Comparison of ENCODE assay signal across 2 cellular contexts in the genomic region with DNA sequence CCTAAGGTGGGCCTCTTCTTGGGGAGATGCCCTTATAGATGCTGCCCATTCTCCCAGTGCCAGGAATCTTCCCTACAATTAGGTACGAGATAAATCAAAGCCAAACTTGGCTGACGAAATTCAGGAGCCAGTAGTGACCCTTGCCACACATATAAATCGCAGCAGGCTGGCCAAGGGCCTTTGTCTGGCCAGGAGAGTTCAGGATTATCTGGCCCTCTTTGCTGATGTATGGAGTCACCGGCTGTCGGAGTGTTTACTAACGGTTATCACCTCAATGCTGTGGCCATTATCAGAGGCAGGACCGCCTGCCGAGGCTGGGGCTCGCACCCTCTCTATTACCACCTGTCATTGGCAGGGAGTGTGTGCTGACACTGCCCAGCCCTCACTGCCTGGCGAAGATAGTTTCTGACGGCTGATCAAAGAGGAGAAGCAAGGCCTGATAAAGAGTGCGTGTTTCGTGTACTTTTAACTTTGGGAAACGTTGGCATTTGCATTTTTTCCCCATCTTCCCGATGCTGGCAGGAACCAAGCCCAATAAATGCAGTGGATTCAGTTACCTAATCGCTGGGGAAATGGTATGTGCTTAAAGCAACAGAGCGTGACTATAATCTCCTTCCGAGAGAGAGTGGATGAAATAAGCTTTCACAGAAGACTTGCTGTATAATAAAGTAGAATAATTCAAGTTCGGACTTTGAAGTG.
A peak's percentile ranks its signal among the peaks of the same experiment; 100 is the strongest.
TF ChIP-seq lines count a peak whose summit lies in the region.

No MANE protein-coding gene starts in this region.

TF ChIP-seq in HEK293, 187 proteins besides CTCF, POLR2A, EP300 and RAD21 (continued from another document):
- TF ChIP-seq TRIM28 (IDR thresholded peaks at IDR 0.05; ENCODE audit: borderline replicate concordance, low read length) (peak; percentile 63; the same call in 1 of the 2 replicates), ZNF112 (tag by site-specific recombination; IDR thresholded peaks at IDR 0.05) (no peak), ZNF404 (tag by site-specific recombination; IDR thresholded peaks at IDR 0.05) (no peak), SETDB1 (IDR thresholded peaks at IDR 0.05; ENCODE audit: insufficient read length, low read length) (no peak), ZNF19 (tag by site-specific recombination; IDR thresholded peaks at IDR 0.05; ENCODE audit: low read depth) (no peak), TCF7L2 (IDR thresholded peaks at IDR 0.05; ENCODE audit: borderline replicate concordance, low read depth, low read length) (peak; percentile 33; the same call in 1 of the 2 replicates), ZNF211 (tag by site-specific recombination; IDR thresholded peaks at IDR 0.05; ENCODE audit: low read depth) (no peak)
- TF ChIP-seq, protein P1, sequence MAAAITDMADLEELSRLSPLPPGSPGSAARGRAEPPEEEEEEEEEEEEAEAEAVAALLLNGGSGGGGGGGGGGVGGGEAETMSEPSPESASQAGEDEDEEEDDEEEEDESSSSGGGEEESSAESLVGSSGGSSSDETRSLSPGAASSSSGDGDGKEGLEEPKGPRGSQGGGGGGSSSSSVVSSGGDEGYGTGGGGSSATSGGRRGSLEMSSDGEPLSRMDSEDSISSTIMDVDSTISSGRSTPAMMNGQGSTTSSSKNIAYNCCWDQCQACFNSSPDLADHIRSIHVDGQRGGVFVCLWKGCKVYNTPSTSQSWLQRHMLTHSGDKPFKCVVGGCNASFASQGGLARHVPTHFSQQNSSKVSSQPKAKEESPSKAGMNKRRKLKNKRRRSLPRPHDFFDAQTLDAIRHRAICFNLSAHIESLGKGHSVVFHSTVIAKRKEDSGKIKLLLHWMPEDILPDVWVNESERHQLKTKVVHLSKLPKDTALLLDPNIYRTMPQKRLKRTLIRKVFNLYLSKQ (tag by site-specific recombination; IDR thresholded peaks at IDR 0.05; ENCODE audit: borderline replicate concordance) = no peak
- TF ChIP-seq, protein P2, sequence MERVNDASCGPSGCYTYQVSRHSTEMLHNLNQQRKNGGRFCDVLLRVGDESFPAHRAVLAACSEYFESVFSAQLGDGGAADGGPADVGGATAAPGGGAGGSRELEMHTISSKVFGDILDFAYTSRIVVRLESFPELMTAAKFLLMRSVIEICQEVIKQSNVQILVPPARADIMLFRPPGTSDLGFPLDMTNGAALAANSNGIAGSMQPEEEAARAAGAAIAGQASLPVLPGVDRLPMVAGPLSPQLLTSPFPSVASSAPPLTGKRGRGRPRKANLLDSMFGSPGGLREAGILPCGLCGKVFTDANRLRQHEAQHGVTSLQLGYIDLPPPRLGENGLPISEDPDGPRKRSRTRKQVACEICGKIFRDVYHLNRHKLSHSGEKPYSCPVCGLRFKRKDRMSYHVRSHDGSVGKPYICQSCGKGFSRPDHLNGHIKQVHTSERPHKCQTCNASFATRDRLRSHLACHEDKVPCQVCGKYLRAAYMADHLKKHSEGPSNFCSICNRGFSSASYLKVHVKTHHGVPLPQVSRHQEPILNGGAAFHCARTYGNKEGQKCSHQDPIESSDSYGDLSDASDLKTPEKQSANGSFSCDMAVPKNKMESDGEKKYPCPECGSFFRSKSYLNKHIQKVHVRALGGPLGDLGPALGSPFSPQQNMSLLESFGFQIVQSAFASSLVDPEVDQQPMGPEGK (tag by site-specific recombination; IDR thresholded peaks at IDR 0.05) = no peak

TF ChIP-seq in liver, 16 proteins besides CTCF, POLR2A, EP300 and RAD21 (continued from another document):
- TF ChIP-seq, protein P3, sequence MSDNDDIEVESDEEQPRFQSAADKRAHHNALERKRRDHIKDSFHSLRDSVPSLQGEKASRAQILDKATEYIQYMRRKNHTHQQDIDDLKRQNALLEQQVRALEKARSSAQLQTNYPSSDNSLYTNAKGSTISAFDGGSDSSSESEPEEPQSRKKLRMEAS (IDR thresholded peaks at IDR 0.05) = no peak
- TF ChIP-seq FOXA2 (IDR thresholded peaks at IDR 0.05) (no peak), TAF1 (conservative IDR thresholded peaks at IDR 0.05) (no peak), HNF4A (conservative IDR thresholded peaks at IDR 0.05) (peak in 1 of 2 donors; percentile 31), SP1 (IDR thresholded peaks at IDR 0.05) (peak; percentile 68), JUND (IDR thresholded peaks at IDR 0.05) (no peak), EGR1 (IDR thresholded peaks at IDR 0.05; ENCODE audit: low read depth in 2 of 2) (no peak), YY1 (IDR thresholded peaks at IDR 0.05) (no peak), HNF4G (IDR thresholded peaks at IDR 0.05) (no peak), RXRA (IDR thresholded peaks at IDR 0.05) (peak; percentile 49 to 50), NR2F2 (IDR thresholded peaks at IDR 0.05) (no peak), FOXA1 (IDR thresholded peaks at IDR 0.05) (no peak)
- TF ChIP-seq, protein P4, sequence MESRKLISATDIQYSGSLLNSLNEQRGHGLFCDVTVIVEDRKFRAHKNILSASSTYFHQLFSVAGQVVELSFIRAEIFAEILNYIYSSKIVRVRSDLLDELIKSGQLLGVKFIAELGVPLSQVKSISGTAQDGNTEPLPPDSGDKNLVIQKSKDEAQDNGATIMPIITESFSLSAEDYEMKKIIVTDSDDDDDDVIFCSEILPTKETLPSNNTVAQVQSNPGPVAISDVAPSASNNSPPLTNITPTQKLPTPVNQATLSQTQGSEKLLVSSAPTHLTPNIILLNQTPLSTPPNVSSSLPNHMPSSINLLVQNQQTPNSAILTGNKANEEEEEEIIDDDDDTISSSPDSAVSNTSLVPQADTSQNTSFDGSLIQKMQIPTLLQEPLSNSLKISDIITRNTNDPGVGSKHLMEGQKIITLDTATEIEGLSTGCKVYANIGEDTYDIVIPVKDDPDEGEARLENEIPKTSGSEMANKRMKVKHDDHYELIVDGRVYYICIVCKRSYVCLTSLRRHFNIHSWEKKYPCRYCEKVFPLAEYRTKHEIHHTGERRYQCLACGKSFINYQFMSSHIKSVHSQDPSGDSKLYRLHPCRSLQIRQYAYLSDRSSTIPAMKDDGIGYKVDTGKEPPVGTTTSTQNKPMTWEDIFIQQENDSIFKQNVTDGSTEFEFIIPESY (IDR thresholded peaks at IDR 0.05) = no peak
- TF ChIP-seq, protein P5, sequence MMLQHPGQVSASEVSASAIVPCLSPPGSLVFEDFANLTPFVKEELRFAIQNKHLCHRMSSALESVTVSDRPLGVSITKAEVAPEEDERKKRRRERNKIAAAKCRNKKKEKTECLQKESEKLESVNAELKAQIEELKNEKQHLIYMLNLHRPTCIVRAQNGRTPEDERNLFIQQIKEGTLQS (IDR thresholded peaks at IDR 0.05) = no peak
TF ChIP-seq in liver: peak in this region for 3.
